8 cellular contexts compared by ENCODE assay signal in genomic region chr1:183634429-183635065, GRCh38. TPM values are rescaled to one million over a fixed set of nuclear protein-coding genes. Genes with fewer than 3 reads are reported as not detected.
DNase-seq lines count a peak whose midpoint lies in the region; ATAC-seq and TF ChIP-seq lines count a peak whose summit lies in the region.

No MANE protein-coding gene starts in this region.

- peaks cover 10% of the 10 kb centered on the region for H3K27me3 Mint-ChIP-seq in T-helper 1 cell treated with Interleukin-12 subunit alpha and Interleukin-12 subunit beta and Interleukin-4 antibody, amounts not matched to agents 30 μg/mL and 1 μg/mL, for 36 hours (ENCODE audit: low read depth)
- no peaks in the 10 kb centered on the region for H3K27me3 Mint-ChIP-seq in activated B cell treated with CpG ODN at 0.5 μM for 24 hours

- H3K4me3 Mint-ChIP-seq in T-helper 1 cell treated with Interleukin-12 subunit alpha and Interleukin-12 subunit beta and Interleukin-4 antibody, amounts not matched to agents 30 μg/mL and 1 μg/mL, for 36 hours = peak overlapping the region; percentile 100
- peak overlapping the region; percentile 100 for H3K4me3 Mint-ChIP-seq in activated B cell treated with CpG ODN at 0.5 μM for 24 hours

- H3K4me3 ChIP-seq in iPS-18c (ENCODE audit: insufficient read depth, low read depth, low read length) = peak overlapping the region; percentile 88

- H3K9me3 ChIP-seq in iPS-18c (ENCODE audit: control insufficient read depth, insufficient read depth, low read length) = no peaks in the 10 kb centered on the region

- no peak for TF ChIP-seq CTCF in activated B cell treated with CpG ODN at 0.5 μM for 24 hours (IDR thresholded peaks at IDR 0.05)

- H3K4me1 Mint-ChIP-seq in T-helper 1 cell treated with Interleukin-12 subunit alpha and Interleukin-12 subunit beta and Interleukin-4 antibody, amounts not matched to agents 30 μg/mL and 1 μg/mL, for 36 hours (ENCODE audit: low read depth) = peaks cover 44% of the 10 kb centered on the region
- peaks cover 50% of the 10 kb centered on the region for H3K4me1 Mint-ChIP-seq in activated B cell treated with CpG ODN at 0.5 μM for 24 hours

- DNase-seq in T-helper 1 cell (no peak), activated B cell treated with CpG ODN at 0.5 μM for 24 hours (no peak), Ammon's horn (ENCODE audit: low spot score) (no peak), SKM-1 (lab: John Stamatoyannopoulos, UW; ENCODE audit: unreplicated experiment) (no peak)

- peaks cover 26% of the 10 kb centered on the region for H3K36me3 Mint-ChIP-seq in T-helper 1 cell treated with Interleukin-12 subunit alpha and Interleukin-12 subunit beta and Interleukin-4 antibody, amounts not matched to agents 30 μg/mL and 1 μg/mL, for 36 hours (ENCODE audit: low read depth)
- H3K36me3 Mint-ChIP-seq in activated B cell treated with CpG ODN at 0.5 μM for 24 hours (ENCODE audit: low read depth) = peaks cover 42% of the 10 kb centered on the region

- H3K27ac ChIP-seq in temporal lobe (ENCODE audit: low read depth, low read length) = peak overlapping the region; percentile 56

- CTCF ChIA-PET in activated B cell treated with CpG ODN at 0.5 μM for 24 hours (lab: Charles Lee) = interaction anchor here (0.6 to 2.6 kb wide), 8 partner anchors 15 to 1323 kb away, joined by 3 to 7 read pairs (median 4); no protein-coding TSS in a partner anchor

- ATAC-seq in activated B cell treated with CpG ODN at 0.5 μM for 24 hours (ENCODE audit: low read depth) (no peak), HG02884 (IDR thresholded peaks at IDR 0.05; ENCODE audit: unreplicated experiment) (no peak)

- H3K27ac Mint-ChIP-seq in T-helper 1 cell treated with Interleukin-12 subunit alpha and Interleukin-12 subunit beta and Interleukin-4 antibody, amounts not matched to agents 30 μg/mL and 1 μg/mL, for 36 hours = peak overlapping the region; percentile 90
- peak overlapping the region; percentile 86 for H3K27ac Mint-ChIP-seq in activated B cell treated with CpG ODN at 0.5 μM for 24 hours

- POLR2A ChIA-PET in activated B cell treated with CpG ODN at 0.5 μM for 24 hours (lab: Charles Lee) = interaction anchor here (0.6 to 3.3 kb wide), 20 partner anchors 14 to 1118 kb away, joined by 3 to 47 read pairs (median 6); partner anchors contain the start of genes NCF2, SMG7 and TSEN15

- no peaks in the 10 kb centered on the region for H3K9me3 Mint-ChIP-seq in T-helper 1 cell treated with Interleukin-12 subunit alpha and Interleukin-12 subunit beta and Interleukin-4 antibody, amounts not matched to agents 30 μg/mL and 1 μg/mL, for 36 hours
- no peaks in the 10 kb centered on the region for H3K9me3 Mint-ChIP-seq in activated B cell treated with CpG ODN at 0.5 μM for 24 hours

- intact Hi-C loops in activated B cell treated with CpG ODN at 0.5 μM for 24 hours (cut with micrococcal nuclease) = loop anchor here (1.0 to 10.0 kb wide), 7 partner anchors 162 to 1410 kb away; partner anchors contain the start of genes LAMC1, RNF2, SMG7 and TSEN15

RNA-seq across cellular contexts. Expression of gene ARPC5, which starts 1.0 kb away (rescaled TPM):
- total RNA-seq in activated B cell treated with CpG ODN at 0.5 μM for 24 hours (193 and 224 TPM in 2 replicates), temporal lobe (66.4 TPM)

RNA-seq across cellular contexts. Expression of gene APOBEC4, which starts 18.6 kb away (rescaled TPM):
- total RNA-seq in activated B cell treated with CpG ODN at 0.5 μM for 24 hours (not detected in 2 replicates), temporal lobe (not detected)

RNA-seq across cellular contexts. Expression of gene NCF2, which starts 44.3 kb away (rescaled TPM):
- total RNA-seq in activated B cell treated with CpG ODN at 0.5 μM for 24 hours (101 TPM in 2 replicates), temporal lobe (1.7 TPM)

Comparison
In these comparisons a context has a peak if more than half of its experiments do, and no peak if none do; other contexts are left out.
1. RNA of gene NCF2, which starts 44.3 kb away (total RNA-seq): 101 TPM in activated B cell treated with CpG ODN at 0.5 μM for 24 hours; 1.7 TPM in temporal lobe (single experiment); every median in the first group is over 10 times any median in the second.